In genomic region chr16:11667221-11667823, GRCh38 we compare ENCODE assay signal across 1 cellular context.
TF ChIP-seq lines count a peak whose summit lies in the region.

No MANE protein-coding gene starts in this region.

TF ChIP-seq in HepG2, 621 proteins besides CTCF, POLR2A, EP300 and RAD21 (continued from another document):
- peak; percentile 31; the same call in 1 of the 2 replicates for TF ChIP-seq THAP9 (CRISPR knock-in tag; IDR thresholded peaks at IDR 0.05; ENCODE audit: borderline replicate concordance)
- TF ChIP-seq RCOR2 (CRISPR knock-in tag; IDR thresholded peaks at IDR 0.05): 0 out of 2 replicates have a peak, but pooled peaks have one; percentile 9
- 0 out of 2 replicates have a peak, but pooled peaks have one; percentile 47 for TF ChIP-seq ZNF576 (CRISPR knock-in tag; IDR thresholded peaks at IDR 0.05)
- 0 out of 2 replicates have a peak, but pooled peaks have one; percentile 23 for TF ChIP-seq ZNF605 (CRISPR knock-in tag; IDR thresholded peaks at IDR 0.05)
- TF ChIP-seq ZBTB37 (CRISPR knock-in tag; IDR thresholded peaks at IDR 0.05): no peak
- no peak for TF ChIP-seq CBX1 (IDR thresholded peaks at IDR 0.05; ENCODE audit: low read depth)
- no peak for TF ChIP-seq SOX6 (IDR thresholded peaks at IDR 0.05)
- TF ChIP-seq SOX6 (CRISPR knock-in tag; IDR thresholded peaks at IDR 0.05): 0 out of 2 replicates have a peak, but pooled peaks have one; percentile 10
- TF ChIP-seq ZNF629 (CRISPR knock-in tag; conservative IDR thresholded peaks at IDR 0.05): peak; percentile 92
- TF ChIP-seq KDM1A (CRISPR knock-in tag; IDR thresholded peaks at IDR 0.05): peak; percentile 30; the same call in 1 of the 2 replicates
- TF ChIP-seq ZMYM3 (CRISPR knock-in tag; IDR thresholded peaks at IDR 0.05): peak; percentile 66
- 0 out of 2 replicates have a peak, but pooled peaks have one; percentile 21 for TF ChIP-seq SNAPC4 (CRISPR knock-in tag; IDR thresholded peaks at IDR 0.05)
- TF ChIP-seq ZNF317 (CRISPR knock-in tag; IDR thresholded peaks at IDR 0.05): peak; percentile 29; the same call in 1 of the 2 replicates
- TF ChIP-seq ADNP (CRISPR knock-in tag; IDR thresholded peaks at IDR 0.05): 0 out of 2 replicates have a peak, but pooled peaks have one; percentile 39
- peak; percentile 82 for TF ChIP-seq U2AF1 (optimal IDR thresholded peaks at IDR 0.05; ENCODE audit: low read depth, low read length)
- no peak for TF ChIP-seq PCBP1 (IDR thresholded peaks at IDR 0.05; ENCODE audit: borderline replicate concordance, low read depth, low read length)
- no peak for TF ChIP-seq TCF12 (IDR thresholded peaks at IDR 0.05)
- TF ChIP-seq TCF12 (CRISPR knock-in tag; IDR thresholded peaks at IDR 0.05): 0 out of 2 replicates have a peak, but pooled peaks have one; percentile 32
- no peak for TF ChIP-seq ZNF570 (CRISPR knock-in tag; IDR thresholded peaks at IDR 0.05; ENCODE audit: borderline replicate concordance)
